ENCODE assay signal across 1 cellular context in genomic region chr11:6563667-6564066, GRCh38.
TF ChIP-seq lines count a peak whose summit lies in the region.

No MANE protein-coding gene starts in this region.

TF ChIP-seq in K562, 482 proteins besides CTCF, POLR2A, EP300 and RAD21 (continues in another document):
- TF ChIP-seq TEAD4 (IDR thresholded peaks at IDR 0.05; ENCODE audit: low read length) (no peak), TEAD4 (CRISPR knock-in tag; IDR thresholded peaks at IDR 0.05; ENCODE audit: borderline replicate concordance) (no peak), ZNF274 (IDR thresholded peaks at IDR 0.05; ENCODE audit: borderline replicate concordance, low read depth, low read length) (0 out of 2 replicates have a peak, but pooled peaks have one; percentile 10), FUS (optimal IDR thresholded peaks at IDR 0.05; ENCODE audit: low read depth, low read length) (no peak), CXXC5 (CRISPR knock-in tag; IDR thresholded peaks at IDR 0.05) (no peak), HDAC8 (tag; IDR thresholded peaks at IDR 0.05) (no peak), MBD2 (IDR thresholded peaks at IDR 0.05; ENCODE audit: borderline replicate concordance, low read depth) (no peak), CTBP1 (IDR thresholded peaks at IDR 0.05; ENCODE audit: borderline replicate concordance) (peak; percentile 21; the same call in 1 of the 2 replicates), HNRNPLL (IDR thresholded peaks at IDR 0.05; ENCODE audit: low read depth, low read length, poor library complexity, severe bottlenecking) (no peak), ATF6 (CRISPR knock-in tag; IDR thresholded peaks at IDR 0.05) (no peak), ZNF3 (CRISPR knock-in tag; IDR thresholded peaks at IDR 0.05) (no peak), CBX1 (IDR thresholded peaks at IDR 0.05; ENCODE audit: low read depth) (no peak), ZNF174 (CRISPR knock-in tag; IDR thresholded peaks at IDR 0.05) (no peak), ELK3 (CRISPR knock-in tag; IDR thresholded peaks at IDR 0.05) (no peak), PURB (CRISPR knock-in tag; IDR thresholded peaks at IDR 0.05; ENCODE audit: low read depth) (no peak), NEUROD1 (IDR thresholded peaks at IDR 0.05; ENCODE audit: borderline replicate concordance, low read depth, low read length, partially characterized antibody) (no peak), ADNP (tag; IDR thresholded peaks at IDR 0.05) (no peak), ZBTB49 (CRISPR knock-in tag; IDR thresholded peaks at IDR 0.05; ENCODE audit: borderline replicate concordance) (no peak), HCFC1 (IDR thresholded peaks at IDR 0.05; ENCODE audit: low read depth, low read length) (no peak), MIER1 (IDR thresholded peaks at IDR 0.05; ENCODE audit: low read depth) (no peak), FOXP1 (CRISPR knock-in tag; IDR thresholded peaks at IDR 0.05) (peak; percentile 44; the same call in 1 of the 2 replicates), ZNF263 (CRISPR knock-in tag; IDR thresholded peaks at IDR 0.05; ENCODE audit: borderline replicate concordance) (peak; percentile 20; the same call in 1 of the 2 replicates), RUNX1 (IDR thresholded peaks at IDR 0.05; ENCODE audit: low read depth) (no peak), ETV5 (CRISPR knock-in tag; IDR thresholded peaks at IDR 0.05; ENCODE audit: low read depth) (no peak), BCL6 (CRISPR knock-in tag; IDR thresholded peaks at IDR 0.05) (no peak), RBBP5 (IDR thresholded peaks at IDR 0.05; ENCODE audit: borderline replicate concordance, insufficient read depth, low read length, poor library complexity, severe bottlenecking) (peak; percentile 28), THAP12 (CRISPR knock-in tag; IDR thresholded peaks at IDR 0.05) (no peak), SIRT6 (IDR thresholded peaks at IDR 0.05; ENCODE audit: low read depth, low read length) (no peak), RNF2 (IDR thresholded peaks at IDR 0.05) (no peak), CCNT2 (IDR thresholded peaks at IDR 0.05; ENCODE audit: borderline replicate concordance, extremely low read depth, insufficient read length, low read depth, low read length) (peak; percentile 16), NFIC (IDR thresholded peaks at IDR 0.05) (no peak), KDM5B (IDR thresholded peaks at IDR 0.05; ENCODE audit: insufficient replicate concordance, low read depth, low read length) (no peak), SMAD3 (CRISPR knock-in tag; conservative IDR thresholded peaks at IDR 0.05) (no peak)
- TF ChIP-seq, protein P1, sequence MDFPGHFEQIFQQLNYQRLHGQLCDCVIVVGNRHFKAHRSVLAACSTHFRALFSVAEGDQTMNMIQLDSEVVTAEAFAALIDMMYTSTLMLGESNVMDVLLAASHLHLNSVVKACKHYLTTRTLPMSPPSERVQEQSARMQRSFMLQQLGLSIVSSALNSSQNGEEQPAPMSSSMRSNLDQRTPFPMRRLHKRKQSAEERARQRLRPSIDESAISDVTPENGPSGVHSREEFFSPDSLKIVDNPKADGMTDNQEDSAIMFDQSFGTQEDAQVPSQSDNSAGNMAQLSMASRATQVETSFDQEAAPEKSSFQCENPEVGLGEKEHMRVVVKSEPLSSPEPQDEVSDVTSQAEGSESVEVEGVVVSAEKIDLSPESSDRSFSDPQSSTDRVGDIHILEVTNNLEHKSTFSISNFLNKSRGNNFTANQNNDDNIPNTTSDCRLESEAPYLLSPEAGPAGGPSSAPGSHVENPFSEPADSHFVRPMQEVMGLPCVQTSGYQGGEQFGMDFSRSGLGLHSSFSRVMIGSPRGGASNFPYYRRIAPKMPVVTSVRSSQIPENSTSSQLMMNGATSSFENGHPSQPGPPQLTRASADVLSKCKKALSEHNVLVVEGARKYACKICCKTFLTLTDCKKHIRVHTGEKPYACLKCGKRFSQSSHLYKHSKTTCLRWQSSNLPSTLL (IDR thresholded peaks at IDR 0.05), result no peak
- TF ChIP-seq, protein P2, sequence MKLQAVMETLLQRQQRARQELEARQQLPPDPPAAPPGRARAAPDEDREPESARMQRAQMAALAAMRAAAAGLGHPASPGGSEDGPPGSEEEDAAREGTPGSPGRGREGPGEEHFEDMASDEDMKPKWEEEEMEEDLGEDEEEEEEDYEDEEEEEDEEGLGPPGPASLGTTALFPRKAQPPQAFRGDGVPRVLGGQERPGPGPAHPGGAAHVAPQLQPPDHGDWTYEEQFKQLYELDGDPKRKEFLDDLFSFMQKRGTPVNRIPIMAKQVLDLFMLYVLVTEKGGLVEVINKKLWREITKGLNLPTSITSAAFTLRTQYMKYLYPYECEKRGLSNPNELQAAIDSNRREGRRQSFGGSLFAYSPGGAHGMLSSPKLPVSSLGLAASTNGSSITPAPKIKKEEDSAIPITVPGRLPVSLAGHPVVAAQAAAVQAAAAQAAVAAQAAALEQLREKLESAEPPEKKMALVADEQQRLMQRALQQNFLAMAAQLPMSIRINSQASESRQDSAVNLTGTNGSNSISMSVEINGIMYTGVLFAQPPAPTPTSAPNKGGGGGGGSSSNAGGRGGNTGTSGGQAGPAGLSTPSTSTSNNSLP (IDR thresholded peaks at IDR 0.05; ENCODE audit: borderline replicate concordance, low read depth, low read length), result no peak
- TF ChIP-seq, protein P3, sequence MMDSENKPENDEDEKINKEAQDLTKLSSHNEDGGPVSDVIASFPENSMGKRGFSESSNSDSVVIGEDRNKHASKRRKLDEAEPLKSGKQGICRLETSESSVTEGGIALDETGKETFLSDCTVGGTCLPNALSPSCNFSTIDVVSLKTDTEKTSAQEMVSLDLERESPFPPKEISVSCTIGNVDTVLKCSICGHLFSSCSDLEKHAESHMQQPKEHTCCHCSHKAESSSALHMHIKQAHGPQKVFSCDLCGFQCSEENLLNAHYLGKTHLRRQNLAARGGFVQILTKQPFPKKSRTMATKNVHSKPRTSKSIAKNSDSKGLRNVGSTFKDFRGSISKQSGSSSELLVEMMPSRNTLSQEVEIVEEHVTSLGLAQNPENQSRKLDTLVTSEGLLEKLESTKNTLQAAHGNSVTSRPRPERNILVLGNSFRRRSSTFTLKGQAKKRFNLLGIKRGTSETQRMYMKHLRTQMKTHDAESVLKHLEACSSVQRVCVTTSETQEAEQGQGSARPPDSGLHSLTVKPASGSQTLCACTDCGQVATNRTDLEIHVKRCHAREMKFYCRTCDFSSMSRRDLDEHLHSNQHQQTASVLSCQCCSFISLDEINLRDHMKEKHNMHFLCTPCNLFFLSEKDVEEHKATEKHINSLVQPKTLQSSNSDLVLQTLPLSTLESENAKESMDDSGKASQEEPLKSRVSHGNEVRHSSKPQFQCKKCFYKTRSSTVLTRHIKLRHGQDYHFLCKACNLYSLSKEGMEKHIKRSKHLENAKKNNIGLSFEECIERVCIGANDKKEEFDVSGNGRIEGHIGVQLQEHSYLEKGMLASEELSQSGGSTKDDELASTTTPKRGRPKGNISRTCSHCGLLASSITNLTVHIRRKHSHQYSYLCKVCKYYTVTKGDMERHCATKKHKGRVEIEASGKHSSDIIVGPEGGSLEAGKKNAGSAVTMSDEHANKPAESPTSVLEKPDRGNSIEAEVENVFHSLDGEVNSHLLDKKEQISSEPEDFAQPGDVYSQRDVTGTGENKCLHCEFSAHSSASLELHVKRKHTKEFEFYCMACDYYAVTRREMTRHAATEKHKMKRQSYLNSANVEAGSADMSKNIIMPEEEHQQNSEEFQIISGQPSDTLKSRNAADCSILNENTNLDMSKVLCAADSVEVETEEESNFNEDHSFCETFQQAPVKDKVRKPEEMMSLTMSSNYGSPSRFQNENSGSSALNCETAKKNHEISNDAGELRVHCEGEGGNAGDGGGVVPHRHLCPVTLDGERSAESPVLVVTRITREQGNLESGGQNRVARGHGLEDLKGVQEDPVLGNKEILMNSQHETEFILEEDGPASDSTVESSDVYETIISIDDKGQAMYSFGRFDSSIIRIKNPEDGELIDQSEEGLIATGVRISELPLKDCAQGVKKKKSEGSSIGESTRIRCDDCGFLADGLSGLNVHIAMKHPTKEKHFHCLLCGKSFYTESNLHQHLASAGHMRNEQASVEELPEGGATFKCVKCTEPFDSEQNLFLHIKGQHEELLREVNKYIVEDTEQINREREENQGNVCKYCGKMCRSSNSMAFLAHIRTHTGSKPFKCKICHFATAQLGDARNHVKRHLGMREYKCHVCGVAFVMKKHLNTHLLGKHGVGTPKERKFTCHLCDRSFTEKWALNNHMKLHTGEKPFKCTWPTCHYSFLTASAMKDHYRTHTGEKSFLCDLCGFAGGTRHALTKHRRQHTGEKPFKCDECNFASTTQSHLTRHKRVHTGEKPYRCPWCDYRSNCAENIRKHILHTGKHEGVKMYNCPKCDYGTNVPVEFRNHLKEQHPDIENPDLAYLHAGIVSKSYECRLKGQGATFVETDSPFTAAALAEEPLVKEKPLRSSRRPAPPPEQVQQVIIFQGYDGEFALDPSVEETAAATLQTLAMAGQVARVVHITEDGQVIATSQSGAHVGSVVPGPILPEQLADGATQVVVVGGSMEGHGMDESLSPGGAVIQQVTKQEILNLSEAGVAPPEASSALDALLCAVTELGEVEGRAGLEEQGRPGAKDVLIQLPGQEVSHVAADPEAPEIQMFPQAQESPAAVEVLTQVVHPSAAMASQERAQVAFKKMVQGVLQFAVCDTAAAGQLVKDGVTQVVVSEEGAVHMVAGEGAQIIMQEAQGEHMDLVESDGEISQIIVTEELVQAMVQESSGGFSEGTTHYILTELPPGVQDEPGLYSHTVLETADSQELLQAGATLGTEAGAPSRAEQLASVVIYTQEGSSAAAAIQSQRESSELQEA (IDR thresholded peaks at IDR 0.05; ENCODE audit: low read depth), result no peak
- TF ChIP-seq, protein P4, sequence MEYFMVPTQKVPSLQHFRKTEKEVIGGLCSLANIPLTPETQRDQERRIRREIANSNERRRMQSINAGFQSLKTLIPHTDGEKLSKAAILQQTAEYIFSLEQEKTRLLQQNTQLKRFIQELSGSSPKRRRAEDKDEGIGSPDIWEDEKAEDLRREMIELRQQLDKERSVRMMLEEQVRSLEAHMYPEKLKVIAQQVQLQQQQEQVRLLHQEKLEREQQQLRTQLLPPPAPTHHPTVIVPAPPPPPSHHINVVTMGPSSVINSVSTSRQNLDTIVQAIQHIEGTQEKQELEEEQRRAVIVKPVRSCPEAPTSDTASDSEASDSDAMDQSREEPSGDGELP (CRISPR knock-in tag; IDR thresholded peaks at IDR 0.05; ENCODE audit: borderline replicate concordance), result peak; percentile 83; the same call in 1 of the 2 replicates
